Comparison of ENCODE assay signal across 2 cellular contexts in the genomic region with DNA sequence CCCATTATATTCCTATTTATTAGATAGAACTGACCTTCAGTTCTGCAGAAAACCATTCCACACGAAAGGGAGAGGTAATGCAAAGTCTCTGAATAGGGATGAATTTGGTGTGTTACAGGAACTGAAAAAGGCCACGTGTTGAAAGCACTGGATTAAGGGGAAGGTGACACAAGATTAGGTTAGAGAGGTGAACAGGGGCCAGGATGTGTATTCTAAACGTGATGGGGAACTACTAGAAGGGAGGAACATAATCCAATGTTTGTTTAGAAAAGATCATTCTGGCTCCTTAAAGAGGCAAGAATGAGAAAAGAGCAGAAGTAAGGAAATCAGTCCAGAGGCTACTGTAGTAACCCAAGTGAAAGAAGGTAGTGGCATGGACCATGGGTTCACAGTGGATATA.
A peak's percentile ranks its signal among the peaks of the same experiment; 100 is the strongest.
TF ChIP-seq lines count a peak whose summit lies in the region.

No MANE protein-coding gene starts in this region.

TF ChIP-seq in GM12878, 131 proteins besides CTCF, POLR2A, EP300 and RAD21:
- TF ChIP-seq, protein P1, sequence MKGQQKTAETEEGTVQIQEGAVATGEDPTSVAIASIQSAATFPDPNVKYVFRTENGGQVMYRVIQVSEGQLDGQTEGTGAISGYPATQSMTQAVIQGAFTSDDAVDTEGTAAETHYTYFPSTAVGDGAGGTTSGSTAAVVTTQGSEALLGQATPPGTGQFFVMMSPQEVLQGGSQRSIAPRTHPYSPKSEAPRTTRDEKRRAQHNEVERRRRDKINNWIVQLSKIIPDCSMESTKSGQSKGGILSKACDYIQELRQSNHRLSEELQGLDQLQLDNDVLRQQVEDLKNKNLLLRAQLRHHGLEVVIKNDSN (IDR thresholded peaks at IDR 0.05; ENCODE audit: borderline replicate concordance, extremely low read length, insufficient read depth, low read depth, low read length): peak; percentile 7
- TF ChIP-seq RAD51 (IDR thresholded peaks at IDR 0.05) (peak; percentile 42; the same call in 1 of the 2 replicates), SPI1 (IDR thresholded peaks at IDR 0.05; ENCODE audit: borderline replicate concordance, insufficient read depth, low read depth, low read length) (peak; percentile 21; the same call in 1 of the 2 replicates), RELA (IDR thresholded peaks at IDR 0.05; ENCODE audit: borderline replicate concordance, partially characterized antibody) (no peak), BHLHE40 (IDR thresholded peaks at IDR 0.05; ENCODE audit: borderline replicate concordance in 1 of 2, low read depth in 2 of 2, low read length in 1 of 2) (0 out of 4 replicates have a peak, but pooled peaks of 1 of the 2 experiments have one; percentile 40), GABPA (IDR thresholded peaks at IDR 0.05; ENCODE audit: low read depth) (no peak)

TF ChIP-seq in neural cell, 6 proteins besides CTCF, POLR2A, EP300 and RAD21:
- TF ChIP-seq EZH2 (IDR thresholded peaks at IDR 0.05; ENCODE audit: borderline replicate concordance, insufficient read depth, low read length, poor library complexity, severe bottlenecking) (no peak), MXI1 (conservative IDR thresholded peaks at IDR 0.05; ENCODE audit: poor library complexity, severe bottlenecking) (no peak), TAF1 (IDR thresholded peaks at IDR 0.05; ENCODE audit: low read depth) (no peak), POLR2AphosphoS5 (IDR thresholded peaks at IDR 0.05) (no peak), SMC3 (conservative IDR thresholded peaks at IDR 0.05; ENCODE audit: poor library complexity) (no peak)
- TF ChIP-seq, protein P2, sequence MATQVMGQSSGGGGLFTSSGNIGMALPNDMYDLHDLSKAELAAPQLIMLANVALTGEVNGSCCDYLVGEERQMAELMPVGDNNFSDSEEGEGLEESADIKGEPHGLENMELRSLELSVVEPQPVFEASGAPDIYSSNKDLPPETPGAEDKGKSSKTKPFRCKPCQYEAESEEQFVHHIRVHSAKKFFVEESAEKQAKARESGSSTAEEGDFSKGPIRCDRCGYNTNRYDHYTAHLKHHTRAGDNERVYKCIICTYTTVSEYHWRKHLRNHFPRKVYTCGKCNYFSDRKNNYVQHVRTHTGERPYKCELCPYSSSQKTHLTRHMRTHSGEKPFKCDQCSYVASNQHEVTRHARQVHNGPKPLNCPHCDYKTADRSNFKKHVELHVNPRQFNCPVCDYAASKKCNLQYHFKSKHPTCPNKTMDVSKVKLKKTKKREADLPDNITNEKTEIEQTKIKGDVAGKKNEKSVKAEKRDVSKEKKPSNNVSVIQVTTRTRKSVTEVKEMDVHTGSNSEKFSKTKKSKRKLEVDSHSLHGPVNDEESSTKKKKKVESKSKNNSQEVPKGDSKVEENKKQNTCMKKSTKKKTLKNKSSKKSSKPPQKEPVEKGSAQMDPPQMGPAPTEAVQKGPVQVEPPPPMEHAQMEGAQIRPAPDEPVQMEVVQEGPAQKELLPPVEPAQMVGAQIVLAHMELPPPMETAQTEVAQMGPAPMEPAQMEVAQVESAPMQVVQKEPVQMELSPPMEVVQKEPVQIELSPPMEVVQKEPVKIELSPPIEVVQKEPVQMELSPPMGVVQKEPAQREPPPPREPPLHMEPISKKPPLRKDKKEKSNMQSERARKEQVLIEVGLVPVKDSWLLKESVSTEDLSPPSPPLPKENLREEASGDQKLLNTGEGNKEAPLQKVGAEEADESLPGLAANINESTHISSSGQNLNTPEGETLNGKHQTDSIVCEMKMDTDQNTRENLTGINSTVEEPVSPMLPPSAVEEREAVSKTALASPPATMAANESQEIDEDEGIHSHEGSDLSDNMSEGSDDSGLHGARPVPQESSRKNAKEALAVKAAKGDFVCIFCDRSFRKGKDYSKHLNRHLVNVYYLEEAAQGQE (IDR thresholded peaks at IDR 0.05; ENCODE audit: borderline replicate concordance): no peak
